In the genomic region with DNA sequence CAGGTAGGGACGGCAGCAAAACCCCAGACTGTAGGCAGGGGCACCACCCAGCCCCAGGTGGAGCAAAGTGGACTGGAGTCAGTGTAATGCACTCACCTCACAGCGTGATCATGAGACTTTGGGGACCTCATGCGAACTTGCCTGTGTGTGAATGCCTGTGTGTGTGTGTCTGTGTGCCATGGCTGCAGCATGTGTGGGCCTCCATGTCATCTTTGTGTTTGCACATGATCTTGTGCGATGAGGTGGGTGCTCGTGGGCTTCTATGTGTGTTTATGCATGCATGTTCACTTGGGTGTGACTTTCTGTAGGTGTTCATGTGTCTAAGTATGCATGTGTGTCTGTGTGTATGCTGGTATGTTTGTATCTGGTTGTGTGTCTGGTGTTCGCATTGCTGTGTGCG, we compare ENCODE assay signal across 2 cellular contexts.
TF ChIP-seq lines count a peak whose summit lies in the region.

No MANE protein-coding gene starts in this region.

TF ChIP-seq in GM12891, 5 proteins besides CTCF, POLR2A, EP300 and RAD21:
- no peak for TF ChIP-seq PAX5 (IDR thresholded peaks at IDR 0.05; ENCODE audit: insufficient read depth, low read length, severe bottlenecking)
- TF ChIP-seq SPI1 (IDR thresholded peaks at IDR 0.05; ENCODE audit: low read depth, low read length), result no peak
- no peak for TF ChIP-seq POU2F2 (IDR thresholded peaks at IDR 0.05; ENCODE audit: low read depth, low read length)
- no peak for TF ChIP-seq POLR2AphosphoS5 (IDR thresholded peaks at IDR 0.05; ENCODE audit: low read depth, low read length)
- TF ChIP-seq TAF1 (IDR thresholded peaks at IDR 0.05; ENCODE audit: low read depth, low read length), result no peak

TF ChIP-seq in H1, 55 proteins besides CTCF, POLR2A, EP300 and RAD21 (continued from another document):
- TF ChIP-seq, protein P1, sequence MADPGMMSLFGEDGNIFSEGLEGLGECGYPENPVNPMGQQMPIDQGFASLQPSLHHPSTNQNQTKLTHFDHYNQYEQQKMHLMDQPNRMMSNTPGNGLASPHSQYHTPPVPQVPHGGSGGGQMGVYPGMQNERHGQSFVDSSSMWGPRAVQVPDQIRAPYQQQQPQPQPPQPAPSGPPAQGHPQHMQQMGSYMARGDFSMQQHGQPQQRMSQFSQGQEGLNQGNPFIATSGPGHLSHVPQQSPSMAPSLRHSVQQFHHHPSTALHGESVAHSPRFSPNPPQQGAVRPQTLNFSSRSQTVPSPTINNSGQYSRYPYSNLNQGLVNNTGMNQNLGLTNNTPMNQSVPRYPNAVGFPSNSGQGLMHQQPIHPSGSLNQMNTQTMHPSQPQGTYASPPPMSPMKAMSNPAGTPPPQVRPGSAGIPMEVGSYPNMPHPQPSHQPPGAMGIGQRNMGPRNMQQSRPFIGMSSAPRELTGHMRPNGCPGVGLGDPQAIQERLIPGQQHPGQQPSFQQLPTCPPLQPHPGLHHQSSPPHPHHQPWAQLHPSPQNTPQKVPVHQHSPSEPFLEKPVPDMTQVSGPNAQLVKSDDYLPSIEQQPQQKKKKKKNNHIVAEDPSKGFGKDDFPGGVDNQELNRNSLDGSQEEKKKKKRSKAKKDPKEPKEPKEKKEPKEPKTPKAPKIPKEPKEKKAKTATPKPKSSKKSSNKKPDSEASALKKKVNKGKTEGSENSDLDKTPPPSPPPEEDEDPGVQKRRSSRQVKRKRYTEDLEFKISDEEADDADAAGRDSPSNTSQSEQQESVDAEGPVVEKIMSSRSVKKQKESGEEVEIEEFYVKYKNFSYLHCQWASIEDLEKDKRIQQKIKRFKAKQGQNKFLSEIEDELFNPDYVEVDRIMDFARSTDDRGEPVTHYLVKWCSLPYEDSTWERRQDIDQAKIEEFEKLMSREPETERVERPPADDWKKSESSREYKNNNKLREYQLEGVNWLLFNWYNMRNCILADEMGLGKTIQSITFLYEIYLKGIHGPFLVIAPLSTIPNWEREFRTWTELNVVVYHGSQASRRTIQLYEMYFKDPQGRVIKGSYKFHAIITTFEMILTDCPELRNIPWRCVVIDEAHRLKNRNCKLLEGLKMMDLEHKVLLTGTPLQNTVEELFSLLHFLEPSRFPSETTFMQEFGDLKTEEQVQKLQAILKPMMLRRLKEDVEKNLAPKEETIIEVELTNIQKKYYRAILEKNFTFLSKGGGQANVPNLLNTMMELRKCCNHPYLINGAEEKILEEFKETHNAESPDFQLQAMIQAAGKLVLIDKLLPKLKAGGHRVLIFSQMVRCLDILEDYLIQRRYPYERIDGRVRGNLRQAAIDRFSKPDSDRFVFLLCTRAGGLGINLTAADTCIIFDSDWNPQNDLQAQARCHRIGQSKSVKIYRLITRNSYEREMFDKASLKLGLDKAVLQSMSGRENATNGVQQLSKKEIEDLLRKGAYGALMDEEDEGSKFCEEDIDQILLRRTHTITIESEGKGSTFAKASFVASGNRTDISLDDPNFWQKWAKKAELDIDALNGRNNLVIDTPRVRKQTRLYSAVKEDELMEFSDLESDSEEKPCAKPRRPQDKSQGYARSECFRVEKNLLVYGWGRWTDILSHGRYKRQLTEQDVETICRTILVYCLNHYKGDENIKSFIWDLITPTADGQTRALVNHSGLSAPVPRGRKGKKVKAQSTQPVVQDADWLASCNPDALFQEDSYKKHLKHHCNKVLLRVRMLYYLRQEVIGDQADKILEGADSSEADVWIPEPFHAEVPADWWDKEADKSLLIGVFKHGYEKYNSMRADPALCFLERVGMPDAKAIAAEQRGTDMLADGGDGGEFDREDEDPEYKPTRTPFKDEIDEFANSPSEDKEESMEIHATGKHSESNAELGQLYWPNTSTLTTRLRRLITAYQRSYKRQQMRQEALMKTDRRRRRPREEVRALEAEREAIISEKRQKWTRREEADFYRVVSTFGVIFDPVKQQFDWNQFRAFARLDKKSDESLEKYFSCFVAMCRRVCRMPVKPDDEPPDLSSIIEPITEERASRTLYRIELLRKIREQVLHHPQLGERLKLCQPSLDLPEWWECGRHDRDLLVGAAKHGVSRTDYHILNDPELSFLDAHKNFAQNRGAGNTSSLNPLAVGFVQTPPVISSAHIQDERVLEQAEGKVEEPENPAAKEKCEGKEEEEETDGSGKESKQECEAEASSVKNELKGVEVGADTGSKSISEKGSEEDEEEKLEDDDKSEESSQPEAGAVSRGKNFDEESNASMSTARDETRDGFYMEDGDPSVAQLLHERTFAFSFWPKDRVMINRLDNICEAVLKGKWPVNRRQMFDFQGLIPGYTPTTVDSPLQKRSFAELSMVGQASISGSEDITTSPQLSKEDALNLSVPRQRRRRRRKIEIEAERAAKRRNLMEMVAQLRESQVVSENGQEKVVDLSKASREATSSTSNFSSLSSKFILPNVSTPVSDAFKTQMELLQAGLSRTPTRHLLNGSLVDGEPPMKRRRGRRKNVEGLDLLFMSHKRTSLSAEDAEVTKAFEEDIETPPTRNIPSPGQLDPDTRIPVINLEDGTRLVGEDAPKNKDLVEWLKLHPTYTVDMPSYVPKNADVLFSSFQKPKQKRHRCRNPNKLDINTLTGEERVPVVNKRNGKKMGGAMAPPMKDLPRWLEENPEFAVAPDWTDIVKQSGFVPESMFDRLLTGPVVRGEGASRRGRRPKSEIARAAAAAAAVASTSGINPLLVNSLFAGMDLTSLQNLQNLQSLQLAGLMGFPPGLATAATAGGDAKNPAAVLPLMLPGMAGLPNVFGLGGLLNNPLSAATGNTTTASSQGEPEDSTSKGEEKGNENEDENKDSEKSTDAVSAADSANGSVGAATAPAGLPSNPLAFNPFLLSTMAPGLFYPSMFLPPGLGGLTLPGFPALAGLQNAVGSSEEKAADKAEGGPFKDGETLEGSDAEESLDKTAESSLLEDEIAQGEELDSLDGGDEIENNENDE (IDR thresholded peaks at IDR 0.05; ENCODE audit: insufficient replicate concordance, low read length), result no peak
- TF ChIP-seq JUND (IDR thresholded peaks at IDR 0.05; ENCODE audit: low read length) (no peak), TEAD4 (IDR thresholded peaks at IDR 0.05; ENCODE audit: low read depth, low read length) (no peak), BACH1 (IDR thresholded peaks at IDR 0.05; ENCODE audit: low read length) (no peak), ASH2L (IDR thresholded peaks at IDR 0.05; ENCODE audit: low read length) (no peak)
